Comparison of ENCODE assay signal across 23 cellular contexts in genomic region chr13:58843567-58843966, GRCh38.
"Had no signal": no experiment of that assay in that cellular context is flagged by ENCODE, and none has a peak within 500 bp of the region (broad histone marks: within the 10 kb centered on the region; RNA-seq: fewer than 3 reads in every experiment).

No MANE protein-coding gene starts in this region.

- H3K9me3 ChIP-seq: colonic mucosa, pancreas had no signal

- H3K36me3 ChIP-seq: colonic mucosa, left ventricle myocardium inferior, pancreas, sigmoid colon, spleen, thoracic aorta, upper lobe of right lung had no signal

- H3K4me3 ChIP-seq: colonic mucosa, left ventricle myocardium inferior, pancreas, sigmoid colon, spleen, thoracic aorta, upper lobe of right lung had no signal

- FAIRE-seq: endometrium, pancreas had no signal

- H3K27ac ChIP-seq: colonic mucosa, left ventricle myocardium inferior, pancreas, sigmoid colon, spleen, thoracic aorta, upper lobe of right lung had no signal

- DNase-seq: activated CD4-positive, alpha-beta T cell treated with anti-CD3 and anti-CD28 coated beads, Interleukin-2, amount 10 ng/mL, durations not matched to agents 7 days and 5 days; activated CD8-positive, alpha-beta T cell treated with anti-CD3 and anti-CD28 coated beads, Interleukin-2, amount 10 ng/mL, durations not matched to agents 7 days and 5 days; activated naive CD4-positive, alpha-beta T cell treated with Interleukin-2 at 50 U/mL for 16 hours; activated T-cell treated with anti-CD3 and anti-CD28 coated beads, Interleukin-2, amount 50 U/mL, for 24 hours; anterior cingulate cortex; caudate nucleus; colonic mucosa; erythroblast; foreskin melanocyte; hypothalamus; immature natural killer cell; kidney glomerular epithelial cell; left ventricle myocardium inferior; naive thymus-derived CD4-positive, alpha-beta T cell; pancreas; sigmoid colon; spleen; stimulated activated naive B cell treated with anti-CD40 and anti-IgM and Interleukin-4, amounts not matched to agents 10 μg/mL and 1 μg/mL and 100 μg/mL, for 72 hours; T-helper 1 cell; T-helper 9 cell; upper lobe of right lung had no signal

- H3K4me1 ChIP-seq: colonic mucosa, left ventricle myocardium inferior, pancreas, sigmoid colon, spleen, upper lobe of right lung had no signal

- H3K27me3 ChIP-seq: colonic mucosa, pancreas, sigmoid colon, spleen, upper lobe of right lung had no signal
